ENCODE assay signal across 8 cellular contexts in genomic region chr17:28643979-28644781, GRCh38. TPM values are rescaled to one million over a fixed set of nuclear protein-coding genes. Genes with fewer than 3 reads are reported as not detected.
DNase-seq lines count a peak whose midpoint lies in the region; ATAC-seq lines count a peak whose summit lies in the region.

No MANE protein-coding gene starts in this region.

- peak overlapping the region; percentile 5 for H2AK5ac ChIP-seq in neuronal stem cell (ENCODE audit: low read depth, low read length)

- peak overlapping the region; percentile 7 for H3K18ac ChIP-seq in neuronal stem cell (ENCODE audit: low read length)

- no CpG with 5 or more reads among the region's 18 CpGs for WGBS in neuronal stem cell (ENCODE audit: extremely low coverage in 2 of 2, insufficient read length in 2 of 2, insufficient replicate concordance in 1 of 2), 2 donors

- no peaks in the 10 kb centered on the region for H3K9me3 ChIP-seq in neuronal stem cell (replicated peaks in 1 of 2; ENCODE audit: control insufficient read depth in 2 of 2, insufficient read depth in 1 of 2, low read depth in 1 of 2, low read length in 2 of 2)

- peak overlapping the region; percentile 97 for H2AFZ ChIP-seq in neuronal stem cell (ENCODE audit: low read length)

- peaks cover 2 to 5% of the 10 kb centered on the region in 2 donors for H3K4me1 ChIP-seq in neuronal stem cell (ENCODE audit: control insufficient read depth in 2 of 2, insufficient read depth in 1 of 2, low read depth in 1 of 2, low read length in 2 of 2)

- no peak overlapping the region for H2BK15ac ChIP-seq in neuronal stem cell (ENCODE audit: low read length)

- H4K91ac ChIP-seq in neuronal stem cell (ENCODE audit: low read depth, low read length, poor library complexity), result no peak overlapping the region

- H3K4me2 ChIP-seq in neuronal stem cell (ENCODE audit: insufficient read depth, low read length, poor library complexity, severe bottlenecking), result peak overlapping the region; percentile 87

- H3K14ac ChIP-seq in neuronal stem cell (ENCODE audit: low read length), result peak overlapping the region; percentile 9

- no peak overlapping the region for H3K4ac ChIP-seq in neuronal stem cell (ENCODE audit: low read length)

- H2BK5ac ChIP-seq in neuronal stem cell (ENCODE audit: low read length), result no peak overlapping the region

- peak overlapping the region; percentile 94 for H3K9ac ChIP-seq in neuronal stem cell (ENCODE audit: low read depth, low read length, poor library complexity)

- H2BK120ac ChIP-seq in neuronal stem cell (ENCODE audit: low read depth, low read length), result no peak overlapping the region

- peak; percentile 17 to 51 for DNase-seq in SHP77 (lab: John Stamatoyannopoulos, UW)
- DNase-seq in SHP77 treated with DMSO at 0.1 percent for 48 hours (lab: John Stamatoyannopoulos, UW), result no peak
- peak; percentile 69 for DNase-seq in NOMO-1 treated with DMSO at 0.1 percent for 48 hours (lab: John Stamatoyannopoulos, UW; ENCODE audit: unreplicated experiment)
- peak; percentile 29 for DNase-seq in activated naive CD4-positive, alpha-beta T cell treated with anti-CD3 and anti-CD28 coated beads, Interleukin-2, amount 50 U/mL, for 16 hours
- peak; percentile 69 for DNase-seq in germinal center (ENCODE audit: low spot score)
- peak; percentile 26 for DNase-seq in neuronal stem cell (ENCODE audit: low spot score)

- H3K4me3 ChIP-seq in neuronal stem cell (ENCODE audit: low read length in 2 of 2), result peak overlapping the region; percentile 88 to 94

- peak; percentile 2 for ATAC-seq in HG02798 (IDR thresholded peaks at IDR 0.05; ENCODE audit: poor library complexity, unreplicated experiment)
- no peak for ATAC-seq in HG03108 (IDR thresholded peaks at IDR 0.05; ENCODE audit: unreplicated experiment)

- H3K79me1 ChIP-seq in neuronal stem cell (ENCODE audit: low read depth, low read length), result no peaks in the 10 kb centered on the region

- peaks cover 37 to 72% of the 10 kb centered on the region in 2 donors for H3K36me3 ChIP-seq in neuronal stem cell (replicated peaks in 1 of 2; ENCODE audit: control insufficient read depth in 2 of 2, insufficient read depth in 2 of 2, low read length in 2 of 2)

- H3K27me3 ChIP-seq in neuronal stem cell (ENCODE audit: control insufficient read depth in 3 of 3, insufficient read depth in 3 of 3, low read depth in 1 of 3, low read length in 3 of 3), result no peaks in the 10 kb centered on the region

- H4K8ac ChIP-seq in neuronal stem cell (ENCODE audit: low read depth, low read length), result no peak overlapping the region

- H3K23ac ChIP-seq in neuronal stem cell (ENCODE audit: low read depth, low read length, poor library complexity), result peak overlapping the region; percentile 45

- H2BK12ac ChIP-seq in neuronal stem cell (ENCODE audit: low read length), result no peak overlapping the region

- H3K27ac ChIP-seq in neuronal stem cell (replicated peaks; ENCODE audit: low read length), result peak overlapping the region; percentile 80

RNA-seq across cellular contexts. Expression of gene BLTP2, which starts 0.8 kb away (rescaled TPM):
- polyA plus RNA-seq in neuronal stem cell (2013, experiment 1 of 2), result 54.2 TPM
- 55.4 TPM for polyA plus RNA-seq in neuronal stem cell (2013, experiment 2 of 2)

RNA-seq across cellular contexts. Expression of gene SDF2, which starts 17.5 kb away (rescaled TPM):
- polyA plus RNA-seq in neuronal stem cell (2013, experiment 1 of 2), result 45.0 TPM
- 46.4 TPM for polyA plus RNA-seq in neuronal stem cell (2013, experiment 2 of 2)

RNA-seq across cellular contexts. Expression of gene SUPT6H, which starts 17.8 kb away (rescaled TPM):
- 20.8 TPM for polyA plus RNA-seq in neuronal stem cell (2013, experiment 1 of 2)
- 20.2 TPM for polyA plus RNA-seq in neuronal stem cell (2013, experiment 2 of 2)

RNA-seq across cellular contexts. Expression of gene RSKR, which starts 30.2 kb away (rescaled TPM):
- polyA plus RNA-seq in neuronal stem cell (2013, experiment 1 of 2), result 11.9 TPM
- 12.1 TPM for polyA plus RNA-seq in neuronal stem cell (2013, experiment 2 of 2)

RNA-seq across cellular contexts. Expression of gene SPAG5, which starts 45.4 kb away (rescaled TPM):
- polyA plus RNA-seq in neuronal stem cell (2013, experiment 1 of 2), result 105 TPM
- polyA plus RNA-seq in neuronal stem cell (2013, experiment 2 of 2), result 103 TPM
